ENCODE assay signal across 1 cellular context in genomic region chr15:73926191-73927002, GRCh38.
A peak's percentile ranks its signal among the peaks of the same experiment; 100 is the strongest.
TF ChIP-seq lines count a peak whose summit lies in the region.

LOXL1 (plus strand) TSS chr15:73926462; CDS start chr15:73926784, 322 bp downstream.

TF ChIP-seq in HepG2, 621 proteins besides CTCF, POLR2A, EP300 and RAD21 (continued from another document and continues in another):
- TF ChIP-seq TFE3 (CRISPR knock-in tag; IDR thresholded peaks at IDR 0.05) = no peak
- TF ChIP-seq ZNF331 (CRISPR knock-in tag; IDR thresholded peaks at IDR 0.05) = no peak
- no peak for TF ChIP-seq ZBTB43 (CRISPR knock-in tag; conservative IDR thresholded peaks at IDR 0.05)
- TF ChIP-seq ZNF800 (CRISPR knock-in tag; IDR thresholded peaks at IDR 0.05) = peak; percentile 49
- TF ChIP-seq HNRNPLL (IDR thresholded peaks at IDR 0.05; ENCODE audit: low read depth, low read length, poor library complexity, severe bottlenecking) = peak; percentile 69
- TF ChIP-seq MYC (CRISPR knock-in tag; IDR thresholded peaks at IDR 0.05; ENCODE audit: borderline replicate concordance) = peak; percentile 19; the same call in 1 of the 2 replicates
- peak; percentile 14; the same call in 1 of the 2 replicates for TF ChIP-seq MAX (IDR thresholded peaks at IDR 0.05)
- TF ChIP-seq KAT8 (CRISPR knock-in tag; IDR thresholded peaks at IDR 0.05) = no peak
- TF ChIP-seq ZNF512 (CRISPR knock-in tag; IDR thresholded peaks at IDR 0.05) = no peak
- TF ChIP-seq TFAP4 (IDR thresholded peaks at IDR 0.05; ENCODE audit: borderline replicate concordance, low read depth) = peak; percentile 65; the same call in 1 of the 2 replicates
- TF ChIP-seq MTF2 (CRISPR knock-in tag; IDR thresholded peaks at IDR 0.05; ENCODE audit: borderline replicate concordance) = 0 out of 2 replicates have a peak, but pooled peaks have one; percentile 27
- TF ChIP-seq ZMAT5 (CRISPR knock-in tag; IDR thresholded peaks at IDR 0.05; ENCODE audit: borderline replicate concordance, low read depth) = no peak
- TF ChIP-seq ZNF589 (CRISPR knock-in tag; conservative IDR thresholded peaks at IDR 0.05) = no peak
- TF ChIP-seq HIC2 (CRISPR knock-in tag; IDR thresholded peaks at IDR 0.05; ENCODE audit: low read depth) = 0 out of 2 replicates have a peak, but pooled peaks have one; percentile 33
- no peak for TF ChIP-seq PRPF4 (IDR thresholded peaks at IDR 0.05; ENCODE audit: low read depth, low read length, poor library complexity, severe bottlenecking)
- TF ChIP-seq PREB (CRISPR knock-in tag; IDR thresholded peaks at IDR 0.05) = no peak
- no peak for TF ChIP-seq ZBTB3 (CRISPR knock-in tag; IDR thresholded peaks at IDR 0.05; ENCODE audit: borderline replicate concordance, low read depth)
- no peak for TF ChIP-seq ZNF253 (CRISPR knock-in tag; IDR thresholded peaks at IDR 0.05; ENCODE audit: borderline replicate concordance)
- no peak for TF ChIP-seq KLF12 (CRISPR knock-in tag; IDR thresholded peaks at IDR 0.05; ENCODE audit: borderline replicate concordance)
- no peak for TF ChIP-seq ZFYVE20 (CRISPR knock-in tag; IDR thresholded peaks at IDR 0.05; ENCODE audit: borderline replicate concordance, low read depth)
- TF ChIP-seq SCMH1 (CRISPR knock-in tag; IDR thresholded peaks at IDR 0.05; ENCODE audit: borderline replicate concordance) = no peak
- peak; percentile 80 for TF ChIP-seq ZNF263 (CRISPR knock-in tag; IDR thresholded peaks at IDR 0.05)
- TF ChIP-seq CERS6 (CRISPR knock-in tag; IDR thresholded peaks at IDR 0.05) = 0 out of 2 replicates have a peak, but pooled peaks have one; percentile 11
- 0 out of 2 replicates have a peak, but pooled peaks have one; percentile 22 for TF ChIP-seq ZNF891 (CRISPR knock-in tag; IDR thresholded peaks at IDR 0.05)
- TF ChIP-seq CHD4 (IDR thresholded peaks at IDR 0.05; ENCODE audit: borderline replicate concordance, low read length) = no peak
- TF ChIP-seq ZNF501 (CRISPR knock-in tag; IDR thresholded peaks at IDR 0.05) = 0 out of 2 replicates have a peak, but pooled peaks have one; percentile 21
- peak; percentile 25 for TF ChIP-seq ZMYM3 (CRISPR knock-in tag; IDR thresholded peaks at IDR 0.05)
- peak; percentile 44; the same call in 1 of the 2 replicates for TF ChIP-seq ZFY (CRISPR knock-in tag; IDR thresholded peaks at IDR 0.05)
- no peak for TF ChIP-seq FOXA3 (CRISPR knock-in tag; IDR thresholded peaks at IDR 0.05)
- no peak for TF ChIP-seq ZNF234 (CRISPR knock-in tag; conservative IDR thresholded peaks at IDR 0.05)
- TF ChIP-seq GABPB1 (CRISPR knock-in tag; IDR thresholded peaks at IDR 0.05) = 0 out of 2 replicates have a peak, but pooled peaks have one; percentile 15
- 0 out of 2 replicates have a peak, but pooled peaks have one; percentile 18 for TF ChIP-seq KDM2A (CRISPR knock-in tag; IDR thresholded peaks at IDR 0.05; ENCODE audit: borderline replicate concordance, low read depth)
- TF ChIP-seq ZNF687 (CRISPR knock-in tag; IDR thresholded peaks at IDR 0.05) = peak; percentile 70
- TF ChIP-seq ISX (CRISPR knock-in tag; conservative IDR thresholded peaks at IDR 0.05) = no peak
- TF ChIP-seq ERF (CRISPR knock-in tag; IDR thresholded peaks at IDR 0.05) = no peak
- TF ChIP-seq ZNF652 (CRISPR knock-in tag; IDR thresholded peaks at IDR 0.05; ENCODE audit: borderline replicate concordance, low read depth) = no peak
- TF ChIP-seq ZNF607 (CRISPR knock-in tag; IDR thresholded peaks at IDR 0.05; ENCODE audit: borderline replicate concordance) = 0 out of 2 replicates have a peak, but pooled peaks have one; percentile 25
- TF ChIP-seq MIXL1 (CRISPR knock-in tag; IDR thresholded peaks at IDR 0.05) = no peak
- no peak for TF ChIP-seq ZNF691 (CRISPR knock-in tag; IDR thresholded peaks at IDR 0.05; ENCODE audit: borderline replicate concordance, low read depth)
- TF ChIP-seq ZNF496 (CRISPR knock-in tag; IDR thresholded peaks at IDR 0.05; ENCODE audit: insufficient replicate concordance) = no peak
- TF ChIP-seq TEAD3 (CRISPR knock-in tag; optimal IDR thresholded peaks at IDR 0.05; ENCODE audit: borderline replicate concordance) = peak; percentile 18
- TF ChIP-seq PHF8 (CRISPR knock-in tag; IDR thresholded peaks at IDR 0.05) = 0 out of 2 replicates have a peak, but pooled peaks have one; percentile 20
